Comparison of ENCODE assay signal across 25 cellular contexts in the genomic region with DNA sequence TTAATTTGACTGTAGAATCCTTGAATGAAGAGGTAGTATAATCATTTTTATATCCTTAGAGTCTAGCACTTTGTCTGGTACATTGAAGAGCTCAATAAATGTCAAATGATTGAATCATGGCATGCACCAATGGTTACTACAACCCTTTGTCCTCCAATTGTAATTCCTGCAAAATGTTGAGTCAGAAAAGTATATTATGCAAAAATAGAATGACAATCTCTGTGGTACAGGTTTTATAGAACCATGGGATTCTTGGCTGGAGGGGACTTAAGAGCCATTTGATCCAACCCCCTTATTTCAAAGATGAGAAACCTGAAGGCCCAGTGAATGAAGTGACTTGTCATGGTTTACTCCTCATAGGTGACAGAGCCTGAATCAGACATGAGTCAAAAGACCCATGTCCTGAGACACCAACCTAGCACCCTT. TPM values are rescaled to one million over a fixed set of nuclear protein-coding genes. Genes with fewer than 3 reads are reported as not detected.
DNase-seq lines count a peak whose midpoint lies in the region; ATAC-seq and TF ChIP-seq lines count a peak whose summit lies in the region.
"Had no signal": no experiment of that assay in that cellular context is flagged by ENCODE, and none has a peak within 500 bp of the region (broad histone marks: within the 10 kb centered on the region; RNA-seq: fewer than 3 reads in every experiment).

No MANE protein-coding gene starts in this region.

- POLR2A ChIA-PET in Panc1 (lab: Charles Lee), result no interaction called here
- POLR2A ChIA-PET in naive thymus-derived CD4-positive, alpha-beta T cell (lab: Charles Lee), result interaction anchor here (0.6 to 1.1 kb wide), 2 partner anchors 11 to 128 kb away, joined by 3 read pairs; no protein-coding TSS in a partner anchor

- in situ Hi-C loops in Panc1 (cut with HindIII; ENCODE audit: low pct_unique_long_range_greater_than_20kb, low sequenced_read_pairs), result no loop called here

- H3K4me1 Mint-ChIP-seq in activated T-cell treated with anti-CD3 and anti-CD28 coated beads, Interleukin-2, amount 50 U/mL, for 4 hours (ENCODE audit: low read depth), result peaks cover 6% of the 10 kb centered on the region
- peaks cover 0 to 12% (median 0%) of the 10 kb centered on the region in 7 donors for H3K4me1 Mint-ChIP-seq in naive thymus-derived CD4-positive, alpha-beta T cell

- H3K4me3 Mint-ChIP-seq in activated T-cell treated with anti-CD3 and anti-CD28 coated beads, Interleukin-2, amount 50 U/mL, for 4 hours, result no peak overlapping the region
- no peak overlapping the region for H3K4me3 Mint-ChIP-seq in naive thymus-derived CD4-positive, alpha-beta T cell
- H3K4me3 Mint-ChIP-seq: natural killer cell treated with Interleukin-12 subunit alpha and Interleukin-12 subunit beta and Interleukin-15 and Interleukin-18, amount 100 ng/mL, for 72 hours; stimulated activated naive CD8-positive, alpha-beta T cell treated with anti-CD3 and anti-CD28 coated beads, Interleukin-15, Interleukin-2, amounts not matched to agents 100 ng/mL and 50 ng/mL, for 24 hours had no signal

- no peaks in the 10 kb centered on the region for H3K27me3 Mint-ChIP-seq in activated T-cell treated with anti-CD3 and anti-CD28 coated beads, Interleukin-2, amount 50 U/mL, for 4 hours (ENCODE audit: low read depth)
- H3K27me3 Mint-ChIP-seq in naive thymus-derived CD4-positive, alpha-beta T cell, result no peaks in the 10 kb centered on the region
- H3K27me3 Mint-ChIP-seq: natural killer cell treated with Interleukin-12 subunit alpha and Interleukin-12 subunit beta and Interleukin-15 and Interleukin-18, amount 100 ng/mL, for 72 hours; stimulated activated naive CD8-positive, alpha-beta T cell treated with anti-CD3 and anti-CD28 coated beads, Interleukin-15, Interleukin-2, amounts not matched to agents 100 ng/mL and 50 ng/mL, for 24 hours had no signal

- no peak for TF ChIP-seq CTCF in Panc1 (IDR thresholded peaks at IDR 0.05)
- no peak for TF ChIP-seq CTCF in foreskin keratinocyte (conservative IDR thresholded peaks at IDR 0.05)
- no peak for TF ChIP-seq CTCF in uterus (IDR thresholded peaks at IDR 0.05)

- H3K9me3 ChIP-seq in Panc1 (ENCODE audit: control insufficient read depth, insufficient read depth, low read depth, low read length) (no peaks in the 10 kb centered on the region), uterus (no peaks in the 10 kb centered on the region)
- H3K9me3 ChIP-seq in naive thymus-derived CD4-positive, alpha-beta T cell (ENCODE audit: control insufficient read depth in 2 of 3, low read length in 3 of 3), result no peaks in the 10 kb centered on the region
- H3K9me3 ChIP-seq: Caco-2, esophagus muscularis mucosa, gastrocnemius medialis, HAP-1, left ventricle myocardium inferior, tibial artery had no signal

- no TSS peak for BruUV-seq in Panc1 (replicated peaks; lab: Mats Ljungman, UMichigan)

- H3K4me1 ChIP-seq in Panc1 (ENCODE audit: control insufficient read depth, insufficient read depth, low read length), result no peaks in the 10 kb centered on the region
- H3K4me1 ChIP-seq in foreskin keratinocyte, result peaks cover 11% of the 10 kb centered on the region
- no peaks in the 10 kb centered on the region for H3K4me1 ChIP-seq in uterus
- H3K4me1 ChIP-seq in naive thymus-derived CD4-positive, alpha-beta T cell (ENCODE audit: control insufficient read depth in 2 of 2, insufficient read depth in 2 of 2, low read length in 2 of 2), result no peaks in the 10 kb centered on the region
- H3K4me1 ChIP-seq: BLaER1 treated with 17β-estradiol and CSF1 and Interleukin-3, amounts not matched to agents 10 nM and 100 nM; Caco-2; HAP-1; tibial artery had no signal

- H3K4me3 ChIP-seq in Panc1 (ENCODE audit: low read depth in 2 of 2, low read length in 2 of 2) (no peak overlapping the region), uterus (no peak overlapping the region)
- H3K4me3 ChIP-seq in naive thymus-derived CD4-positive, alpha-beta T cell (ENCODE audit: low read length), result no peak overlapping the region
- H3K4me3 ChIP-seq: BLaER1 treated with 17β-estradiol and CSF1 and Interleukin-3, amounts not matched to agents 10 nM and 100 nM; esophagus muscularis mucosa; gastrocnemius medialis; HAP-1; left ventricle myocardium inferior; tibial artery had no signal

- intact Hi-C loops in Panc1 (cut with micrococcal nuclease; ENCODE audit: unreplicated experiment) (loop anchor here (1.0 kb wide), 1 partner anchor 104 kb away; no protein-coding TSS in a partner anchor), uterus (cut with DNase I; ENCODE audit: low total_unique reads) (no loop called here)
- intact Hi-C loops in naive thymus-derived CD4-positive, alpha-beta T cell (cut with micrococcal nuclease), result loop anchor here (5.0 to 10.0 kb wide), 2 partner anchors 541 to 543 kb away; no protein-coding TSS in a partner anchor

- DNase-seq in activated T-cell treated with anti-CD3 and anti-CD28 coated beads, Interleukin-2, amount 50 U/mL, for 4 hours, result no peak
- DNase-seq in activated T-cell treated with anti-CD3 and anti-CD28 coated beads, Interleukin-2, amount 50 U/mL, for 1 hour, result no peak
- DNase-seq in ELR (ENCODE audit: low read depth), result peak; percentile 57
- peak; percentile 50 for DNase-seq in Panc1 (ENCODE audit: low read depth, low spot score)
- DNase-seq in foreskin keratinocyte, result no peak
- no peak for DNase-seq in uterus
- DNase-seq in naive thymus-derived CD4-positive, alpha-beta T cell, result no peak
- DNase-seq: brain microvascular endothelial cell; Caco-2; DMS79 treated with DMSO at 0.1 percent for 48 hours; effector CD8-positive, alpha-beta T cell; gastrocnemius medialis; hippocampal formation; left ventricle myocardium inferior; NCI-H2081; NCI-H226; tibial artery; WERI-Rb-1 had no signal

- H3K27ac ChIP-seq in Panc1 (ENCODE audit: low read length) (no peak overlapping the region), foreskin keratinocyte (no peak overlapping the region), uterus (no peak overlapping the region)
- H3K27ac ChIP-seq in naive thymus-derived CD4-positive, alpha-beta T cell (ENCODE audit: low read depth, low read length), result no peak overlapping the region
- H3K27ac ChIP-seq: BLaER1 treated with 17β-estradiol and CSF1 and Interleukin-3, amounts not matched to agents 10 nM and 100 nM; brain microvascular endothelial cell; esophagus muscularis mucosa; left ventricle myocardium inferior; tibial artery had no signal

- no peaks in the 10 kb centered on the region for H3K27me3 ChIP-seq in Panc1 (ENCODE audit: control insufficient read depth, insufficient read depth, low read length)
- no peaks in the 10 kb centered on the region for H3K27me3 ChIP-seq in foreskin keratinocyte
- H3K27me3 ChIP-seq in uterus, result no peaks in the 10 kb centered on the region
- no peaks in the 10 kb centered on the region for H3K27me3 ChIP-seq in naive thymus-derived CD4-positive, alpha-beta T cell (ENCODE audit: control insufficient read depth in 2 of 2, insufficient read depth in 2 of 2, low read length in 2 of 2)
- H3K27me3 ChIP-seq: BLaER1 treated with 17β-estradiol and CSF1 and Interleukin-3, amounts not matched to agents 10 nM and 100 nM; brain microvascular endothelial cell; esophagus muscularis mucosa; gastrocnemius medialis; tibial artery had no signal

- H3K36me3 ChIP-seq in Panc1 (ENCODE audit: control insufficient read depth, insufficient read depth, low read length) (no peaks in the 10 kb centered on the region; the same call in 1 of the 2 replicates), uterus (no peaks in the 10 kb centered on the region)
- H3K36me3 ChIP-seq in naive thymus-derived CD4-positive, alpha-beta T cell (ENCODE audit: control insufficient read depth in 2 of 3, insufficient read depth in 3 of 3, low read length in 3 of 3), result no peaks in the 10 kb centered on the region
- H3K36me3 ChIP-seq: BLaER1 treated with 17β-estradiol and CSF1 and Interleukin-3, amounts not matched to agents 10 nM and 100 nM; brain microvascular endothelial cell; esophagus muscularis mucosa; tibial artery had no signal

- ATAC-seq in activated T-cell treated with anti-CD3 and anti-CD28 coated beads, Interleukin-2, amount 50 U/mL, for 4 hours, result peak; percentile 79 to 86
- ATAC-seq in Panc1 (0 out of 2 replicates have a peak, but pooled peaks have one; percentile 45), foreskin keratinocyte (peak; percentile 21), HG03280 (IDR thresholded peaks at IDR 0.05; ENCODE audit: unreplicated experiment) (no peak)
- ATAC-seq in naive thymus-derived CD4-positive, alpha-beta T cell, result no peak
- ATAC-seq: gastrocnemius medialis had no signal

- peaks cover 6% of the 10 kb centered on the region for H3K36me3 Mint-ChIP-seq in activated T-cell treated with anti-CD3 and anti-CD28 coated beads, Interleukin-2, amount 50 U/mL, for 4 hours (ENCODE audit: insufficient read depth)
- peaks cover 0 to 6% (median 0%) of the 10 kb centered on the region in 5 donors for H3K36me3 Mint-ChIP-seq in naive thymus-derived CD4-positive, alpha-beta T cell
- H3K36me3 Mint-ChIP-seq: natural killer cell treated with Interleukin-12 subunit alpha and Interleukin-12 subunit beta and Interleukin-15 and Interleukin-18, amount 100 ng/mL, for 72 hours had no signal

- no peak for TF ChIP-seq POLR2A in uterus (IDR thresholded peaks at IDR 0.05)

- CTCF ChIA-PET in Panc1 (lab: Charles Lee), result interaction anchor here (0.7 to 2.5 kb wide), 4 partner anchors 103 to 253 kb away, joined by 5 to 11 read pairs (median 8); no protein-coding TSS in a partner anchor
- CTCF ChIA-PET in naive thymus-derived CD4-positive, alpha-beta T cell (lab: Charles Lee), result interaction anchor here (0.7 to 7.2 kb wide), 13 partner anchors 8 to 253 kb away, joined by 3 to 67 read pairs (median 3); a partner anchor contains a TSS

- no peak overlapping the region for H3K27ac Mint-ChIP-seq in naive thymus-derived CD4-positive, alpha-beta T cell
- H3K27ac Mint-ChIP-seq: natural killer cell treated with Interleukin-12 subunit alpha and Interleukin-12 subunit beta and Interleukin-15 and Interleukin-18, amount 100 ng/mL, for 72 hours; stimulated activated naive CD8-positive, alpha-beta T cell treated with anti-CD3 and anti-CD28 coated beads, Interleukin-15, Interleukin-2, amounts not matched to agents 100 ng/mL and 50 ng/mL, for 24 hours had no signal

- no peaks in the 10 kb centered on the region for H3K9me3 Mint-ChIP-seq in activated T-cell treated with anti-CD3 and anti-CD28 coated beads, Interleukin-2, amount 50 U/mL, for 4 hours
- H3K9me3 Mint-ChIP-seq in naive thymus-derived CD4-positive, alpha-beta T cell, result peaks cover 0 to 5% (median 0%) of the 10 kb centered on the region in 11 donors
- H3K9me3 Mint-ChIP-seq: natural killer cell treated with Interleukin-12 subunit alpha and Interleukin-12 subunit beta and Interleukin-15 and Interleukin-18, amount 100 ng/mL, for 72 hours; stimulated activated naive CD8-positive, alpha-beta T cell treated with anti-CD3 and anti-CD28 coated beads, Interleukin-15, Interleukin-2, amounts not matched to agents 100 ng/mL and 50 ng/mL, for 24 hours had no signal

RNA-seq across cellular contexts. Expression of a gene that starts 30.9 kb away (rescaled TPM):
- 1 to 10 TPM; 5.1 to 7.9 (median 6.2) TPM for total RNA-seq in activated T-cell treated with anti-CD3 and anti-CD28 coated beads, Interleukin-2, amount 50 U/mL, for 4 hours
- total RNA-seq in Panc1 (2021; ENCODE audit: unreplicated experiment) (1.4 TPM), foreskin keratinocyte (0.48 and 0.56 TPM in 2 replicates), uterus (1 to 10 TPM in 1 of 4 donors, under 1 TPM in 1, not detected in 2; 0.35 to 1.7 TPM)
- polyA plus RNA-seq in Panc1 (2012; ENCODE audit: insufficient read length), result 2.0 TPM
- 0.78 and 1.0 TPM in 2 replicates for polyA plus RNA-seq in foreskin keratinocyte
- 1 to 10 TPM; 1.1 to 2.5 (median 1.4) TPM for total RNA-seq in naive thymus-derived CD4-positive, alpha-beta T cell
- 1 to 10 TPM; 5.1 to 6.3 TPM for polyA plus RNA-seq in naive thymus-derived CD4-positive, alpha-beta T cell
- total RNA-seq: Caco-2, gastrocnemius medialis, left ventricle myocardium inferior, osteocyte had no signal

RNA-seq across cellular contexts. Expression of a gene that starts 37.2 kb away (rescaled TPM):
- total RNA-seq in activated T-cell treated with anti-CD3 and anti-CD28 coated beads, Interleukin-2, amount 50 U/mL, for 4 hours, result 10 to 100 TPM; 51.6 to 64.1 (median 56.1) TPM
- total RNA-seq in Panc1 (2021; ENCODE audit: unreplicated experiment), result 5.1 TPM
- 2.4 TPM for polyA plus RNA-seq in Panc1 (2012; ENCODE audit: insufficient read length)
- total RNA-seq in foreskin keratinocyte, result 15.7 and 16.9 TPM in 2 replicates
- 5.1 and 5.6 TPM in 2 replicates for polyA plus RNA-seq in foreskin keratinocyte
- 1 to 10 TPM in 1 of 4 donors, under 1 TPM in 1, not detected in 2; 0.37 to 2.2 TPM for total RNA-seq in uterus
- 10 to 100 TPM in 1 of 5 experiments, under 1 TPM in 3, not detected in 1; 0.14 to 21.4 (median 0.27) TPM for total RNA-seq in naive thymus-derived CD4-positive, alpha-beta T cell
- not detected for polyA plus RNA-seq in naive thymus-derived CD4-positive, alpha-beta T cell

Comparison
In these comparisons a context has a peak if more than half of its experiments do, and no peak if none do; other contexts are left out.
1. ATAC-seq: peak in activated T-cell treated with anti-CD3 and anti-CD28 coated beads, Interleukin-2, amount 50 U/mL, for 4 hours (2 of 2), Panc1 (single experiment) and foreskin keratinocyte (single experiment); none in naive thymus-derived CD4-positive, alpha-beta T cell (single experiment) and HG03280 (single experiment).
2. DNase-seq: peak in ELR (single experiment) and Panc1 (single experiment); none in activated T-cell treated with anti-CD3 and anti-CD28 coated beads, Interleukin-2, amount 50 U/mL, for 4 hours (single experiment), activated T-cell treated with anti-CD3 and anti-CD28 coated beads, Interleukin-2, amount 50 U/mL, for 1 hour (single experiment), foreskin keratinocyte (0 of 2), uterus (0 of 2) and naive thymus-derived CD4-positive, alpha-beta T cell (0 of 9).